ENCODE assay signal across 13 cellular contexts in the genomic region with DNA sequence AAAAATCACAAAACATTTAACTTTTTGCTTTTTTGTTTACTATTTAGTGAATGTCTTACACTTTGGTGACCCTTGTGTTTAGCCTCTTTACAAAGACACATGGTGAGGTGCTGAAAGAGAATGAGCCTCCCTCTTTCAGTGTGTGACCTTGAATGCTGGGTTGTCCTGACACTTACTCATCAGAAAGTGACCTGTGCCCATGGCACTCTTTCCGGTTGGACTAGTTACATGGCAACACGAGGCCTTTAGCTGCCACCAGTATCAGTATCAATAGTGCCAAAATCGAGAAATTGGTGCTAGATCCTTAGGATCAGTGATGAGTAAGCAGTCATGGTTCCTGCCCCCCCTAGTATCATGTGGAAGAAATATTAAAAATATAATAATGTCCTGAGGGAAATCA. TPM values are rescaled to one million over a fixed set of nuclear protein-coding genes. Genes with fewer than 3 reads are reported as not detected.
DNase-seq lines count a peak whose midpoint lies in the region; FAIRE-seq and TF ChIP-seq lines count a peak whose summit lies in the region.
"Had no signal": no experiment of that assay in that cellular context is flagged by ENCODE, and none has a peak within 500 bp of the region (broad histone marks: within the 10 kb centered on the region; RNA-seq: fewer than 3 reads in every experiment).

No MANE protein-coding gene starts in this region.

- no peaks in the 10 kb centered on the region for H3K36me3 ChIP-seq in SU-DHL-6 (ENCODE audit: low read length)
- no peaks in the 10 kb centered on the region for H3K36me3 ChIP-seq in small intestine (ENCODE audit: control insufficient read depth in 2 of 2, insufficient read depth in 2 of 2, low read length in 2 of 2)
- no peaks in the 10 kb centered on the region for H3K36me3 ChIP-seq in ovary

- H3K9ac ChIP-seq in SU-DHL-6 (ENCODE audit: low read length) = no peak overlapping the region

- no peaks in the 10 kb centered on the region for H3K9me3 Mint-ChIP-seq in activated CD4-positive, alpha-beta T cell treated with anti-CD3 and anti-CD28 coated beads, Interleukin-2, amount 10 ng/mL, durations not matched to agents 24 days and 14 days
- H3K9me3 Mint-ChIP-seq in immature natural killer cell = no peaks in the 10 kb centered on the region

- H3K4me3 ChIP-seq in SU-DHL-6 (ENCODE audit: insufficient read depth, low read length, poor library complexity, severe bottlenecking) = no peak overlapping the region
- H3K4me3 ChIP-seq in small intestine (ENCODE audit: low read depth in 1 of 2, low read length in 2 of 2) = no peak overlapping the region
- H3K4me3 ChIP-seq in ovary = no peak overlapping the region
- H3K4me3 ChIP-seq: testis had no signal

- FAIRE-seq in small intestine (lab: Jason Lieb, UNC) = no peak

- H3K27ac ChIP-seq in SU-DHL-6 (ENCODE audit: low read depth, low read length) (no peak overlapping the region), small intestine (ENCODE audit: low read depth in 1 of 2, low read length in 1 of 2) (no peak overlapping the region), ovary (no peak overlapping the region)

- H3K9me2 ChIP-seq in SU-DHL-6 (replicated peaks; ENCODE audit: insufficient read depth, low read length) = no peaks in the 10 kb centered on the region

- peaks cover 11% of the 10 kb centered on the region for H3K4me1 Mint-ChIP-seq in activated CD4-positive, alpha-beta T cell treated with anti-CD3 and anti-CD28 coated beads, Interleukin-2, amount 10 ng/mL, durations not matched to agents 24 days and 14 days
- H3K4me1 Mint-ChIP-seq in immature natural killer cell = peaks cover 21 to 22% of the 10 kb centered on the region in 2 donors

- no peak for DNase-seq in activated CD4-positive, alpha-beta T cell treated with anti-CD3 and anti-CD28 coated beads, Interleukin-2, amount 10 ng/mL, durations not matched to agents 24 days and 14 days
- DNase-seq in activated CD4-positive, alpha-beta T cell treated with anti-CD3 and anti-CD28 coated beads for 4 hours = no peak
- no peak for DNase-seq in immature natural killer cell
- DNase-seq in small intestine = peak; percentile 31
- DNase-seq in ACHN = no peak
- no peak for DNase-seq in activated gamma-delta T cell (lab: John Stamatoyannopoulos, UW)
- DNase-seq in ovary = no peak
- DNase-seq: activated CD4-positive, alpha-beta T cell treated with anti-CD3 and anti-CD28 coated beads for 1 hour; left ventricle myocardium superior had no signal

- H2AFZ ChIP-seq in SU-DHL-6 (ENCODE audit: low read depth, low read length, severe bottlenecking) = peak overlapping the region; percentile 30

- H3K4me2 ChIP-seq in SU-DHL-6 (ENCODE audit: low read depth, low read length, poor library complexity, severe bottlenecking) = no peak overlapping the region

- H3K79me2 ChIP-seq in SU-DHL-6 (ENCODE audit: insufficient read depth, low read length) = peaks cover 29% of the 10 kb centered on the region

- TF ChIP-seq EP300 in ovary (IDR thresholded peaks at IDR 0.05) = no peak

- H4K20me1 ChIP-seq in SU-DHL-6 (ENCODE audit: low read depth, low read length) = no peaks in the 10 kb centered on the region

- peaks cover 17% of the 10 kb centered on the region for H3F3A ChIP-seq in SU-DHL-6 (ENCODE audit: insufficient read depth)

- H3K36me3 Mint-ChIP-seq in activated CD4-positive, alpha-beta T cell treated with anti-CD3 and anti-CD28 coated beads, Interleukin-2, amount 10 ng/mL, durations not matched to agents 24 days and 14 days (ENCODE audit: low read depth) = peaks cover 14% of the 10 kb centered on the region
- peaks cover 0 to 4% (median 0%) of the 10 kb centered on the region in 3 donors for H3K36me3 Mint-ChIP-seq in immature natural killer cell

- no peaks in the 10 kb centered on the region for H3K27me3 Mint-ChIP-seq in activated CD4-positive, alpha-beta T cell treated with anti-CD3 and anti-CD28 coated beads, Interleukin-2, amount 10 ng/mL, durations not matched to agents 24 days and 14 days
- peaks cover 9 to 11% (median 10%) of the 10 kb centered on the region in 3 donors for H3K27me3 Mint-ChIP-seq in immature natural killer cell (ENCODE audit: low read depth in 3 of 3)

- WGBS in small intestine, 3 donors = 35 to 71% (median 38%) methylated on average over 3 of the region's 3 CpGs
- WGBS in ovary, 3 donors = 31 to 56% (median 34%) methylated on average over 3 of the region's 3 CpGs

- peak overlapping the region; percentile 51 for H3K27ac Mint-ChIP-seq in activated CD4-positive, alpha-beta T cell treated with anti-CD3 and anti-CD28 coated beads, Interleukin-2, amount 10 ng/mL, durations not matched to agents 24 days and 14 days
- peak overlapping the region in 1 of 6 donors; percentile 53 for H3K27ac Mint-ChIP-seq in immature natural killer cell

- H3K27me3 ChIP-seq in SU-DHL-6 (ENCODE audit: low read length) = no peaks in the 10 kb centered on the region
- no peaks in the 10 kb centered on the region for H3K27me3 ChIP-seq in small intestine (ENCODE audit: control insufficient read depth in 2 of 2, insufficient read depth in 2 of 2, low read length in 2 of 2)
- H3K27me3 ChIP-seq in ovary = no peaks in the 10 kb centered on the region
- H3K27me3 ChIP-seq: dorsolateral prefrontal cortex, testis had no signal

- in situ Hi-C loops in ACHN (cut with HindIII; ENCODE audit: low pct_ligation_motif_present, low pct_unique_long_range_greater_than_20kb, low sequenced_read_pairs) = no loop called here

- intact Hi-C loops in activated CD4-positive, alpha-beta T cell treated with anti-CD3 and anti-CD28 coated beads, Interleukin-2, amount 10 ng/mL, durations not matched to agents 24 days and 14 days (cut with micrococcal nuclease) = loop anchor here (1.0 to 5.0 kb wide), 5 partner anchors 21 to 660 kb away; partner anchors contain the start of genes MRPS10 and UBR2
- intact Hi-C loops in ovary (cut with DNase I) = loop anchor here (2.0 to 10.0 kb wide), 5 partner anchors 93 to 217 kb away; partner anchors contain the start of genes BICRAL (in 1 of the 4) and PRPH2 (in 1 of the 4)

- no peaks in the 10 kb centered on the region for H3K9me3 ChIP-seq in SU-DHL-6 (ENCODE audit: insufficient read depth, low read length)
- H3K9me3 ChIP-seq in small intestine (ENCODE audit: control insufficient read depth, low read depth) = no peaks in the 10 kb centered on the region
- no peaks in the 10 kb centered on the region for H3K9me3 ChIP-seq in ovary
- H3K9me3 ChIP-seq: testis had no signal

- H3K4me1 ChIP-seq in small intestine (ENCODE audit: control insufficient read depth in 2 of 2, insufficient read depth in 1 of 2, low read depth in 1 of 2, low read length in 1 of 2) (peaks cover 0 to 2% of the 10 kb centered on the region in 2 donors), ovary (ENCODE audit: insufficient read depth) (peaks cover 3% of the 10 kb centered on the region)

- TF ChIP-seq CTCF in SU-DHL-6 (IDR thresholded peaks at IDR 0.05; ENCODE audit: insufficient read depth, low read length, poor library complexity, severe bottlenecking) (no peak), ovary (IDR thresholded peaks at IDR 0.05) (no peak)

- peak overlapping the region; percentile 55 for H3K4me3 Mint-ChIP-seq in activated CD4-positive, alpha-beta T cell treated with anti-CD3 and anti-CD28 coated beads, Interleukin-2, amount 10 ng/mL, durations not matched to agents 24 days and 14 days
- peak overlapping the region; percentile 23 to 67 (median 41) for H3K4me3 Mint-ChIP-seq in immature natural killer cell

- TF ChIP-seq POLR2A in ovary (IDR thresholded peaks at IDR 0.05) = no peak

RNA-seq across cellular contexts. Expression of gene RPL7L1, which starts 1.7 kb away (rescaled TPM):
- 182 and 189 TPM in 2 replicates for total RNA-seq in activated CD4-positive, alpha-beta T cell treated with anti-CD3 and anti-CD28 coated beads, Interleukin-2, amount 10 ng/mL, durations not matched to agents 24 days and 14 days
- polyA plus RNA-seq in immature natural killer cell (10 to 100 TPM; 42.4 to 90.8 (median 50.5) TPM), small intestine (10 to 100 TPM; 23.7 to 61.1 (median 31.9) TPM), ovary (10 to 100 TPM; 48.6 to 97.8 TPM)
- 10 to 100 TPM; 60.1 to 77.9 (median 68.1) TPM for total RNA-seq in ovary

RNA-seq across cellular contexts. Expression of gene PTCRA, which starts 38.2 kb away (rescaled TPM):
- not detected in 2 replicates for total RNA-seq in activated CD4-positive, alpha-beta T cell treated with anti-CD3 and anti-CD28 coated beads, Interleukin-2, amount 10 ng/mL, durations not matched to agents 24 days and 14 days
- polyA plus RNA-seq in immature natural killer cell = 1 to 10 TPM in 1 of 3 donors, under 1 TPM in 1, not detected in 1; 0.62 to 3.1 TPM
- not detected for polyA plus RNA-seq in small intestine
- total RNA-seq in ovary = under 1 TPM in 1 of 7 donors, not detected in 6; 0.55 TPM
- not detected for polyA plus RNA-seq in ovary
- total RNA-seq: glomerular endothelial cell, left ventricle myocardium superior had no signal

RNA-seq across cellular contexts. Expression of gene CNPY3, which starts 51.6 kb away (rescaled TPM):
- 45.9 and 49.0 TPM in 2 replicates for total RNA-seq in activated CD4-positive, alpha-beta T cell treated with anti-CD3 and anti-CD28 coated beads, Interleukin-2, amount 10 ng/mL, durations not matched to agents 24 days and 14 days
- 100 to 1,000 TPM in 2 of 3 donors, 10 to 100 TPM in 1; 92.9 to 129 (median 119) TPM for polyA plus RNA-seq in immature natural killer cell
- polyA plus RNA-seq in small intestine = 10 to 100 TPM in 2 of 3 donors, 1 to 10 TPM in 1; 8.7 to 36.1 (median 14.6) TPM
- total RNA-seq in ovary = 10 to 100 TPM; 25.3 to 61.2 (median 44.5) TPM
- polyA plus RNA-seq in ovary = 10 to 100 TPM; 36.8 to 40.0 TPM
